Comparison of ENCODE assay signal across 12 cellular contexts in the genomic region with DNA sequence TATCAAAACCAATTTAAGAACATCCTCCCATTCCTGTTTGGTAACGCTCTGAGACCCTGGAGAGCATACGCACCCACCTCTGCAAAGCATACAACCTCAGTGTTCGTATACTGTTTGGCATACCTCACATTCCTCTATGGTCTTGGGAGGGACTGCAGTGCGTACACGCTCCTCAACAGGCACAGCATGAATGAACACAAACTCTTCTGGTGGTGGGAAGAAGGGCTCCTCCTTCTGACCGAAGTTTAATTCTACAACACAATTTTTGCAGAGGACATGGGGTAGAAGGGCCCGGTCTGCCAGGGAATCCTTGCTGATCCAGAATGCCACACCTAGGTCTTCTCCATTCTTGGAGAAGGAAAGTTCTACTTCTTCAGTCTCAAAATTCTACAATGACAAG. TPM values are rescaled to one million over a fixed set of nuclear protein-coding genes. Genes with fewer than 3 reads are reported as not detected.
A peak's percentile ranks its signal among the peaks of the same experiment; 100 is the strongest.
DNase-seq lines count a peak whose midpoint lies in the region; ATAC-seq and TF ChIP-seq lines count a peak whose summit lies in the region.
"Had no signal": no experiment of that assay in that cellular context is flagged by ENCODE, and none has a peak within 500 bp of the region (broad histone marks: within the 10 kb centered on the region; RNA-seq: fewer than 3 reads in every experiment).

No MANE protein-coding gene starts in this region.

- H3K4me1 ChIP-seq in left lung = peaks cover 15 to 29% of the 10 kb centered on the region in 2 donors

- no peaks in the 10 kb centered on the region for H3K9me3 ChIP-seq in left lung
- H3K9me3 ChIP-seq: esophagus muscularis mucosa, spleen had no signal

- in situ Hi-C loops in astrocyte of the spinal cord (cut with HindIII; ENCODE audit: low sequenced_read_pairs) = no loop called here

- H3K4me3 ChIP-seq in astrocyte of the spinal cord (ENCODE audit: low read depth, low read length) (no peak overlapping the region), left lung (no peak overlapping the region)
- H3K4me3 ChIP-seq: esophagus muscularis mucosa, spleen had no signal

- TF ChIP-seq CTCF in astrocyte of the spinal cord (IDR thresholded peaks at IDR 0.05; ENCODE audit: low read depth, low read length) (peak; percentile 13), left lung (IDR thresholded peaks at IDR 0.05) (no peak)

- peaks cover 22 to 72% of the 10 kb centered on the region in 2 donors for H3K36me3 ChIP-seq in left lung

- ATAC-seq in left lung = peak; percentile 25
- ATAC-seq: stimulated activated naive CD8-positive, alpha-beta T cell treated with anti-CD3 and anti-CD28 coated beads, Interleukin-15, amount 100 ng/mL, for 72 hours had no signal

- no peaks in the 10 kb centered on the region for H3K27me3 ChIP-seq in left lung
- H3K27me3 ChIP-seq: esophagus muscularis mucosa, spleen had no signal

- peak; percentile 42 for DNase-seq in D341Med (ENCODE audit: low spot score)
- DNase-seq in HT1080 (ENCODE audit: low read depth) = peak; percentile 32
- DNase-seq in astrocyte of the spinal cord (ENCODE audit: low read depth, low spot score) = peak; percentile 39
- DNase-seq in left lung = no peak
- no peak for DNase-seq in NCI-H1694 (lab: John Stamatoyannopoulos, UW)
- no peak for DNase-seq in GM03348 (ENCODE audit: low spot score)
- no peak for DNase-seq in NCI-H526 treated with DMSO at 0.1 percent for 48 hours (lab: John Stamatoyannopoulos, UW)
- DNase-seq: activated gamma-delta T cell treated with Interleukin-2 at 50 U/mL for 16 hours; NCI-H82; spleen; stimulated activated naive CD8-positive, alpha-beta T cell treated with anti-CD3 and anti-CD28 coated beads, Interleukin-15, amount 100 ng/mL, for 72 hours had no signal

- no peak overlapping the region for H3K27ac ChIP-seq in left lung
- H3K27ac ChIP-seq: spleen had no signal

- intact Hi-C loops in left lung (cut with DNase I) = no loop called here

RNA-seq across cellular contexts. Expression of gene HNRNPUL2, which starts 5.3 kb away (rescaled TPM):
- total RNA-seq in HT1080 (2014; rRNA removed; shearing (Covaris generic)) = 4.1 and 9.3 TPM in 2 replicates
- polyA plus RNA-seq in HT1080 (2015; cell fraction: cytosol; rRNA removed) = 42.0 and 49.7 TPM in 2 replicates
- polyA plus RNA-seq in HT1080 (2015; cell fraction: nucleus; rRNA removed) = 54.3 and 61.5 TPM in 2 replicates
- 10 to 100 TPM; 31.8 to 43.2 TPM for total RNA-seq in left lung

RNA-seq across cellular contexts. Expression of gene TTC9C, which starts 6.3 kb away (rescaled TPM):
- 55.6 and 67.9 TPM in 2 replicates for total RNA-seq in HT1080 (2014; rRNA removed; shearing (Covaris generic))
- 51.4 and 75.6 TPM in 2 replicates for polyA plus RNA-seq in HT1080 (2015; cell fraction: cytosol; rRNA removed)
- polyA plus RNA-seq in HT1080 (2015; cell fraction: nucleus; rRNA removed) = 77.7 and 122 TPM in 2 replicates
- 10 to 100 TPM; 32.2 to 33.0 TPM for total RNA-seq in left lung

RNA-seq across cellular contexts. Expression of gene GNG3, which starts 14.5 kb away (rescaled TPM):
- total RNA-seq in HT1080 (2014; rRNA removed; shearing (Covaris generic)) = not detected in 2 replicates
- polyA plus RNA-seq in HT1080 (2015; cell fraction: cytosol; rRNA removed) = not detected in 2 replicates
- not detected in 2 replicates for polyA plus RNA-seq in HT1080 (2015; cell fraction: nucleus; rRNA removed)
- total RNA-seq in left lung = under 1 TPM in 1 of 2 donors, not detected in 1; 0.42 TPM
- total RNA-seq: spleen had no signal

RNA-seq across cellular contexts. Expression of gene BSCL2, which starts 14.8 kb away (rescaled TPM):
- total RNA-seq in HT1080 (2014; rRNA removed; shearing (Covaris generic)) = 18.8 and 19.2 TPM in 2 replicates
- 30.9 and 32.5 TPM in 2 replicates for polyA plus RNA-seq in HT1080 (2015; cell fraction: cytosol; rRNA removed)
- polyA plus RNA-seq in HT1080 (2015; cell fraction: nucleus; rRNA removed) = 17.4 and 21.7 TPM in 2 replicates
- 100 to 1,000 TPM in 1 of 2 donors, 10 to 100 TPM in 1; 77.8 to 109 TPM for total RNA-seq in left lung

RNA-seq across cellular contexts. Expression of gene ZBTB3, which starts 32.0 kb away (rescaled TPM):
- total RNA-seq in HT1080 (2014; rRNA removed; shearing (Covaris generic)) = 9.2 and 9.8 TPM in 2 replicates
- polyA plus RNA-seq in HT1080 (2015; cell fraction: cytosol; rRNA removed) = 6.8 and 8.0 TPM in 2 replicates
- polyA plus RNA-seq in HT1080 (2015; cell fraction: nucleus; rRNA removed) = 13.2 and 16.6 TPM in 2 replicates
- total RNA-seq in left lung = 10 to 100 TPM; 11.2 TPM

Comparison
In these comparisons a context has a peak if more than half of its experiments do, and no peak if none do; other contexts are left out.
1. DNase-seq: peak in D341Med (single experiment), HT1080 (single experiment) and astrocyte of the spinal cord (single experiment); none in left lung (0 of 2), NCI-H1694 (single experiment), GM03348 (single experiment) and NCI-H526 treated with DMSO at 0.1 percent for 48 hours (single experiment).